8 cellular contexts compared by ENCODE assay signal in genomic region chr4:149264093-149264733, GRCh38.
DNase-seq lines count a peak whose midpoint lies in the region; ATAC-seq and TF ChIP-seq lines count a peak whose summit lies in the region.

No MANE protein-coding gene starts in this region.

- in situ Hi-C loops in G401 (cut with HindIII; ENCODE audit: low sequenced_read_pairs) (no loop called here), GM23248 (cut with MboI) (loop anchor here (10.0 kb wide), 1 partner anchor 269 kb away; no protein-coding TSS in a partner anchor)

- H2AFZ ChIP-seq in GM23248 = no peak overlapping the region

- H4K20me1 ChIP-seq in GM23248 (ENCODE audit: insufficient read depth) = no peaks in the 10 kb centered on the region

- no peak overlapping the region for H3K4me2 ChIP-seq in GM23248 (ENCODE audit: unreplicated experiment)

- TF ChIP-seq CTCF in A673 (conservative IDR thresholded peaks at IDR 0.05; ENCODE audit: low read depth, low read length) (peak; percentile 77), stomach (IDR thresholded peaks at IDR 0.05) (peak in 4 of 7 experiments; percentile 21 to 44 (median 36)), omental fat pad (IDR thresholded peaks at IDR 0.05) (no peak)

- 47 to 48% methylated on average over 2 of the region's 2 CpGs for whole genome bisulfite sequencing in GM23248 (ENCODE audit: low coverage in 1 of 2, low lambda C conversion rate in 2 of 2, missing lambda C conversion rate in 2 of 2), 2 experiments
- 37 to 55% (median 40%) methylated on average over 2 of the region's 2 CpGs for WGBS in stomach, 5 donors

- H3K9me3 ChIP-seq in A673 (ENCODE audit: low read depth, low read length, poor library complexity, severe bottlenecking) (no peaks in the 10 kb centered on the region), GM23248 (ENCODE audit: low read depth) (no peaks in the 10 kb centered on the region), stomach (no peaks in the 10 kb centered on the region)

- no peaks in the 10 kb centered on the region for H3F3A ChIP-seq in GM23248 (ENCODE audit: insufficient read depth)

- CTCF ChIA-PET in A673 (lab: Charles Lee) = interaction anchor here (0.5 to 0.7 kb wide), 2 partner anchors 336 to 818 kb away, joined by 4 to 5 read pairs; no protein-coding TSS in a partner anchor

- H3K4me3 ChIP-seq in A673 (ENCODE audit: low read depth, low read length, poor library complexity, severe bottlenecking) = no peak overlapping the region
- H3K4me3 ChIP-seq in GM23248 = no peak overlapping the region
- H3K4me3 ChIP-seq in stomach = no peak overlapping the region

- H3K36me3 ChIP-seq in A673 (ENCODE audit: insufficient read depth, low read length, poor library complexity, severe bottlenecking) = no peaks in the 10 kb centered on the region
- no peaks in the 10 kb centered on the region for H3K36me3 ChIP-seq in GM23248 (ENCODE audit: low read depth)
- H3K36me3 ChIP-seq in stomach = no peaks in the 10 kb centered on the region

- ATAC-seq in omental fat pad (ENCODE audit: low FRiP score) = no peak

- H3K27me3 ChIP-seq in A673 (replicated peaks; ENCODE audit: insufficient read depth, low read depth, low read length, poor library complexity) (no peaks in the 10 kb centered on the region), GM23248 (replicated peaks; ENCODE audit: insufficient read depth) (no peaks in the 10 kb centered on the region), stomach (no peaks in the 10 kb centered on the region)

- TF ChIP-seq EP300 in stomach (IDR thresholded peaks at IDR 0.05) = no peak

- H3K4me1 ChIP-seq in A673 (ENCODE audit: insufficient read depth, low read length, poor library complexity, severe bottlenecking) = peaks cover 64% of the 10 kb centered on the region
- no peaks in the 10 kb centered on the region for H3K4me1 ChIP-seq in GM23248 (ENCODE audit: insufficient read depth)
- no peaks in the 10 kb centered on the region for H3K4me1 ChIP-seq in stomach

- H3K9me2 ChIP-seq in GM23248 (ENCODE audit: insufficient read depth) = no peaks in the 10 kb centered on the region

- POLR2A ChIA-PET in A673 (lab: Charles Lee; ENCODE audit: low non-redundant PET) = no interaction called here

- BruUV-seq in A673 (replicated peaks; lab: Mats Ljungman, UMichigan) = no TSS peak

- no peaks in the 10 kb centered on the region for H3K79me2 ChIP-seq in GM23248 (ENCODE audit: insufficient read depth)

- DNase-seq in A673 (ENCODE audit: low spot score) (peak; percentile 84), G401 (ENCODE audit: low spot score) (peak; percentile 33), GM23248 (peak; percentile 77), KG1 (lab: John Stamatoyannopoulos, UW) (peak; percentile 0), T1000 (lab: John Stamatoyannopoulos, UW) (peak; percentile 1), glomerular endothelial cell (ENCODE audit: extremely low read depth, low read depth, low spot score) (peak; percentile 18), stomach (peak; percentile 25), omental fat pad (ENCODE audit: low spot score) (no peak)

- no peak for TF ChIP-seq POLR2A in stomach (IDR thresholded peaks at IDR 0.05)

- H3K27ac ChIP-seq in A673 (ENCODE audit: low read depth, low read length, poor library complexity, severe bottlenecking) = no peak overlapping the region
- H3K27ac ChIP-seq in GM23248 = no peak overlapping the region
- no peak overlapping the region for H3K27ac ChIP-seq in stomach

- intact Hi-C loops in A673 (cut with micrococcal nuclease; ENCODE audit: unreplicated experiment) (loop anchor here (2.0 to 10.0 kb wide), 4 partner anchors 232 to 819 kb away; partner anchors contain the start of gene NR3C2), stomach (cut with DNase I; ENCODE audit: low total_unique reads) (no loop called here)

- H3K9ac ChIP-seq in GM23248 = no peak overlapping the region

Comparison
In these comparisons a context has a peak if more than half of its experiments do, and no peak if none do; other contexts are left out.
1. CTCF ChIP-seq: peak in A673 (single experiment) and stomach (4 of 7); none in omental fat pad (0 of 3).